1 cellular context compared by ENCODE assay signal in the genomic region with DNA sequence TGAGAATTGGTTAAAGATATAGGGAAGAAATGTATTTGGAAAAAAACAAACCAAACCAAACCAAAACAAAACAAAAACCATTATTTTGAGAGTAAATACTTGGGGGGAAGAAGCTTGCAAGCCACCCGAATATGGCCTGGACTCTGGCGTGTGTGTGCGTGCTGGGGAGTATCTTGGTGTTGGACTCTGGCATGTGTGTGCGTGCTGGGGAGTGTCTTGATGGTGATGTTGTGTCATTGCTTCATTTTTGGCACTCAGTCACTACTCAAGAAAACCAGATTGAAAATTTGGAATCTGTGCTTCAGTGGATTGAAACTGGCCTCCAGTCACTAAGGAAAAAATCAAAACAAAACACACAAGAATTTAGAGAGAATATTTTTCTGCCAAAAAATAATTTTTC.
TF ChIP-seq lines count a peak whose summit lies in the region.

No MANE protein-coding gene starts in this region.

TF ChIP-seq in IMR-90, 13 proteins besides CTCF, POLR2A, EP300 and RAD21 (continued from another document):
- TF ChIP-seq RCOR1 (IDR thresholded peaks at IDR 0.05; ENCODE audit: insufficient replicate concordance, low read length) (no peak), BHLHE40 (IDR thresholded peaks at IDR 0.05; ENCODE audit: low read depth, low read length) (no peak)
TF ChIP-seq in IMR-90: peak in this region for 1.
